In the genomic region with DNA sequence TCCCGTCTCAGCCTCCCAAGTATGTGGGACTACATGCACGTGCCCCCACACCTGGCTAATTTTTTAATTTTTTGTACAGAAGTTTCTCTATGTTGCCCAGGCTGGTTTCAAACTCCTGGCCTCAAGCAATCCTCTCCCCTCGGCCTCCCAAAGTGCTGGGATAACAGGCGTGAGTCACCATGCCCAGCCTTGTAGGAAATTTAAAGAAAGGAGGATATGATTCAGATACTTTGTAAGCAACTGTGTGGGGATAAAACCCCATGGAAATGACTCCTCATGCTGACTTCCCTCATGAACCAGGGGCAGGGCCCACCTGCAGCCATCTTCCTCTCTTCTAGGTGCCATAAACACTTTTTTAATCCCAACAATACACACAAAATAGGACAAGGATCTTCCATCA, we compare ENCODE assay signal across 12 cellular contexts. TPM values are rescaled to one million over a fixed set of nuclear protein-coding genes. Genes with fewer than 3 reads are reported as not detected.
DNase-seq lines count a peak whose midpoint lies in the region; ATAC-seq, FAIRE-seq and TF ChIP-seq lines count a peak whose summit lies in the region.
"Had no signal": no experiment of that assay in that cellular context is flagged by ENCODE, and none has a peak within 500 bp of the region (broad histone marks: within the 10 kb centered on the region; RNA-seq: fewer than 3 reads in every experiment).

No MANE protein-coding gene starts in this region.

- no peak overlapping the region for H2BK5ac ChIP-seq in neuronal stem cell (ENCODE audit: low read length)

- no peaks in the 10 kb centered on the region for H3K79me2 ChIP-seq in astrocyte (ENCODE audit: insufficient read depth, low read length)

- TF ChIP-seq CTCF in astrocyte (IDR thresholded peaks at IDR 0.05; ENCODE audit: insufficient read depth, low read depth, low read length) (no peak), GM10248 (IDR thresholded peaks at IDR 0.05; ENCODE audit: control extremely low read depth, extremely low read depth, low read depth, missing control alignments) (no peak)

- no peaks in the 10 kb centered on the region for H3K27me3 Mint-ChIP-seq in T-helper 2 cell treated with Interferon-gamma antibody and Interleukin-4, amounts not matched to agents 5 μg/mL and 100 μg/mL, for 36 hours (ENCODE audit: low read depth)
- no peaks in the 10 kb centered on the region for H3K27me3 Mint-ChIP-seq in astrocyte (ENCODE audit: low read depth, unreplicated experiment)

- no peak overlapping the region for H2BK120ac ChIP-seq in neuronal stem cell (ENCODE audit: low read depth, low read length)

- H3K9me3 ChIP-seq in astrocyte (ENCODE audit: insufficient read depth, low read depth, low read length) = no peaks in the 10 kb centered on the region
- no peaks in the 10 kb centered on the region for H3K9me3 ChIP-seq in neuronal stem cell (replicated peaks in 1 of 2; ENCODE audit: control insufficient read depth in 2 of 2, insufficient read depth in 1 of 2, low read depth in 1 of 2, low read length in 2 of 2)

- H2AFZ ChIP-seq in astrocyte (ENCODE audit: low read depth, low read length) (no peak overlapping the region), neuronal stem cell (ENCODE audit: low read length) (no peak overlapping the region)

- no peaks in the 10 kb centered on the region for H4K20me1 ChIP-seq in astrocyte (ENCODE audit: insufficient read depth, low read length)

- H3K14ac ChIP-seq in neuronal stem cell (ENCODE audit: low read length) = no peak overlapping the region

- H3K36me3 ChIP-seq in astrocyte (ENCODE audit: insufficient read depth, low read length) = no peaks in the 10 kb centered on the region
- H3K36me3 ChIP-seq in neuronal stem cell (replicated peaks in 1 of 2; ENCODE audit: control insufficient read depth in 2 of 2, insufficient read depth in 2 of 2, low read length in 2 of 2) = no peaks in the 10 kb centered on the region

- H3K27me3 ChIP-seq in astrocyte (ENCODE audit: insufficient read depth, low read length) (no peaks in the 10 kb centered on the region), neuronal stem cell (ENCODE audit: control insufficient read depth in 3 of 3, insufficient read depth in 3 of 3, low read depth in 1 of 3, low read length in 3 of 3) (no peaks in the 10 kb centered on the region)

- no peak overlapping the region for H3K4me2 ChIP-seq in astrocyte (ENCODE audit: low read length)
- no peak overlapping the region for H3K4me2 ChIP-seq in neuronal stem cell (ENCODE audit: insufficient read depth, low read length, poor library complexity, severe bottlenecking)

- no peak overlapping the region for H3K4ac ChIP-seq in neuronal stem cell (ENCODE audit: low read length)

- H4K91ac ChIP-seq in neuronal stem cell (ENCODE audit: low read depth, low read length, poor library complexity) = no peak overlapping the region

- ATAC-seq in stimulated activated effector memory CD8-positive, alpha-beta T cell treated with anti-CD3 and anti-CD28 coated beads, Interleukin-12 subunit alpha, Interleukin-12 subunit beta, amount 100 ng/mL, for 72 hours = no peak
- ATAC-seq: left lobe of liver had no signal

- H3K4me1 Mint-ChIP-seq in T-helper 2 cell treated with Interferon-gamma antibody and Interleukin-4, amounts not matched to agents 5 μg/mL and 100 μg/mL, for 36 hours (ENCODE audit: low read depth) = peaks cover 47% of the 10 kb centered on the region
- peaks cover 36% of the 10 kb centered on the region for H3K4me1 Mint-ChIP-seq in astrocyte (ENCODE audit: low read depth, unreplicated experiment)
- H3K4me1 Mint-ChIP-seq in stimulated activated effector memory CD8-positive, alpha-beta T cell treated with anti-CD3 and anti-CD28 coated beads, Interleukin-12 subunit alpha, Interleukin-12 subunit beta, amount 100 ng/mL, for 72 hours = peaks cover 50% of the 10 kb centered on the region

- H2AK5ac ChIP-seq in neuronal stem cell (ENCODE audit: low read depth, low read length) = no peak overlapping the region

- FAIRE-seq in RCC 7860 (lab: Jason Lieb, UNC) = peak; percentile 91
- no peak for FAIRE-seq in astrocyte (lab: Jason Lieb, UNC)

- peak overlapping the region; percentile 76 for H3K27ac Mint-ChIP-seq in T-helper 2 cell treated with Interferon-gamma antibody and Interleukin-4, amounts not matched to agents 5 μg/mL and 100 μg/mL, for 36 hours
- peak overlapping the region; percentile 48 for H3K27ac Mint-ChIP-seq in astrocyte (ENCODE audit: unreplicated experiment)
- peak overlapping the region; percentile 94 for H3K27ac Mint-ChIP-seq in stimulated activated effector memory CD8-positive, alpha-beta T cell treated with anti-CD3 and anti-CD28 coated beads, Interleukin-12 subunit alpha, Interleukin-12 subunit beta, amount 100 ng/mL, for 72 hours

- H3K4me3 Mint-ChIP-seq in T-helper 2 cell treated with Interferon-gamma antibody and Interleukin-4, amounts not matched to agents 5 μg/mL and 100 μg/mL, for 36 hours = peak overlapping the region; percentile 27
- no peak overlapping the region for H3K4me3 Mint-ChIP-seq in astrocyte (ENCODE audit: unreplicated experiment)
- peak overlapping the region; percentile 16 for H3K4me3 Mint-ChIP-seq in stimulated activated effector memory CD8-positive, alpha-beta T cell treated with anti-CD3 and anti-CD28 coated beads, Interleukin-12 subunit alpha, Interleukin-12 subunit beta, amount 100 ng/mL, for 72 hours

- POLR2A ChIA-PET in GM10248 (lab: Yijun Ruan, JAX) = no interaction called here

- H2BK12ac ChIP-seq in neuronal stem cell (ENCODE audit: low read length) = no peak overlapping the region

- H3K4me1 ChIP-seq in astrocyte (ENCODE audit: insufficient read depth, low read length) = peaks cover 28% of the 10 kb centered on the region
- no peaks in the 10 kb centered on the region for H3K4me1 ChIP-seq in neuronal stem cell (ENCODE audit: control insufficient read depth in 2 of 2, insufficient read depth in 1 of 2, low read depth in 1 of 2, low read length in 2 of 2)

- H3K27ac ChIP-seq in astrocyte (ENCODE audit: low read depth, low read length) = peak overlapping the region; percentile 98
- H3K27ac ChIP-seq in neuronal stem cell (replicated peaks; ENCODE audit: low read length) = no peak overlapping the region

- H3K4me3 ChIP-seq in astrocyte (ENCODE audit: insufficient read depth, low read depth, low read length) (no peak overlapping the region), neuronal stem cell (ENCODE audit: low read length in 2 of 2) (no peak overlapping the region)

- CTCF ChIA-PET in GM10248 (lab: Yijun Ruan, JAX) = no interaction called here

- no peak overlapping the region for H4K8ac ChIP-seq in neuronal stem cell (ENCODE audit: low read depth, low read length)

- peaks cover 23% of the 10 kb centered on the region for H3K36me3 Mint-ChIP-seq in T-helper 2 cell treated with Interferon-gamma antibody and Interleukin-4, amounts not matched to agents 5 μg/mL and 100 μg/mL, for 36 hours (ENCODE audit: low read depth)
- no peaks in the 10 kb centered on the region for H3K36me3 Mint-ChIP-seq in astrocyte (ENCODE audit: low read depth, unreplicated experiment)
- peaks cover 59% of the 10 kb centered on the region for H3K36me3 Mint-ChIP-seq in stimulated activated effector memory CD8-positive, alpha-beta T cell treated with anti-CD3 and anti-CD28 coated beads, Interleukin-12 subunit alpha, Interleukin-12 subunit beta, amount 100 ng/mL, for 72 hours

- no peak overlapping the region for H3K23ac ChIP-seq in neuronal stem cell (ENCODE audit: low read depth, low read length, poor library complexity)

- H3K9me3 Mint-ChIP-seq in T-helper 2 cell treated with Interferon-gamma antibody and Interleukin-4, amounts not matched to agents 5 μg/mL and 100 μg/mL, for 36 hours = peaks cover 5% of the 10 kb centered on the region
- no peaks in the 10 kb centered on the region for H3K9me3 Mint-ChIP-seq in astrocyte (ENCODE audit: unreplicated experiment)
- no peaks in the 10 kb centered on the region for H3K9me3 Mint-ChIP-seq in stimulated activated effector memory CD8-positive, alpha-beta T cell treated with anti-CD3 and anti-CD28 coated beads, Interleukin-12 subunit alpha, Interleukin-12 subunit beta, amount 100 ng/mL, for 72 hours

- H3K18ac ChIP-seq in neuronal stem cell (ENCODE audit: low read length) = no peak overlapping the region

- no peak overlapping the region for H2BK15ac ChIP-seq in neuronal stem cell (ENCODE audit: low read length)

- no peaks in the 10 kb centered on the region for H3K79me1 ChIP-seq in neuronal stem cell (ENCODE audit: low read depth, low read length)

- no CpG with 5 or more reads among the region's 4 CpGs for WGBS in neuronal stem cell (ENCODE audit: extremely low coverage in 2 of 2, insufficient read length in 2 of 2, insufficient replicate concordance in 1 of 2), 2 donors

- H3K9ac ChIP-seq in astrocyte (ENCODE audit: low read length) (peak overlapping the region; percentile 41), neuronal stem cell (ENCODE audit: low read depth, low read length, poor library complexity) (no peak overlapping the region)

- peak; percentile 27 for DNase-seq in T-helper 2 cell treated with Interferon-gamma antibody and Interleukin-4, amounts not matched to agents 5 μg/mL and 100 μg/mL, for 36 hours (ENCODE audit: low spot score)
- no peak for DNase-seq in T-helper 2 cell
- DNase-seq in RCC 7860 (ENCODE audit: low spot score) = peak; percentile 92
- peak; percentile 38 for DNase-seq in astrocyte (ENCODE audit: low read depth)
- DNase-seq in stimulated activated effector memory CD8-positive, alpha-beta T cell treated with anti-CD3 and anti-CD28 coated beads, Interleukin-12 subunit alpha, Interleukin-12 subunit beta, amount 100 ng/mL, for 72 hours (ENCODE audit: low spot score in 2 of 2) = no peak
- no peak for DNase-seq in DMS79 treated with DMSO at 0.1 percent for 48 hours (lab: John Stamatoyannopoulos, UW)
- no peak for DNase-seq in neuronal stem cell (ENCODE audit: low spot score)
- no peak for DNase-seq in GM10248 (ENCODE audit: extremely low spot score)
- DNase-seq: NCI-H1048 had no signal

RNA-seq across cellular contexts. Expression of a gene that starts 50.2 kb away (rescaled TPM):
- total RNA-seq in astrocyte = 0.23 TPM in 1 of 2 replicates, not detected in the other
- not detected for polyA plus RNA-seq in neuronal stem cell (2013, experiment 1 of 2)
- polyA plus RNA-seq in neuronal stem cell (2013, experiment 2 of 2) = 0.01 TPM
- total RNA-seq: A673, osteocyte had no signal

Comparison
In these comparisons a context has a peak if more than half of its experiments do, and no peak if none do; other contexts are left out.
1. DNase-seq: peak in T-helper 2 cell treated with Interferon-gamma antibody and Interleukin-4, amounts not matched to agents 5 μg/mL and 100 μg/mL, for 36 hours (single experiment), RCC 7860 (single experiment) and astrocyte (single experiment); none in T-helper 2 cell (0 of 5), stimulated activated effector memory CD8-positive, alpha-beta T cell treated with anti-CD3 and anti-CD28 coated beads, Interleukin-12 subunit alpha, Interleukin-12 subunit beta, amount 100 ng/mL, for 72 hours (0 of 2), DMS79 treated with DMSO at 0.1 percent for 48 hours (single experiment), neuronal stem cell (single experiment) and GM10248 (single experiment).
2. Peak in every context shown above with its lines, with median percentiles within 50 percentile points of each other: H3K27ac Mint-ChIP-seq.